In the genomic region with DNA sequence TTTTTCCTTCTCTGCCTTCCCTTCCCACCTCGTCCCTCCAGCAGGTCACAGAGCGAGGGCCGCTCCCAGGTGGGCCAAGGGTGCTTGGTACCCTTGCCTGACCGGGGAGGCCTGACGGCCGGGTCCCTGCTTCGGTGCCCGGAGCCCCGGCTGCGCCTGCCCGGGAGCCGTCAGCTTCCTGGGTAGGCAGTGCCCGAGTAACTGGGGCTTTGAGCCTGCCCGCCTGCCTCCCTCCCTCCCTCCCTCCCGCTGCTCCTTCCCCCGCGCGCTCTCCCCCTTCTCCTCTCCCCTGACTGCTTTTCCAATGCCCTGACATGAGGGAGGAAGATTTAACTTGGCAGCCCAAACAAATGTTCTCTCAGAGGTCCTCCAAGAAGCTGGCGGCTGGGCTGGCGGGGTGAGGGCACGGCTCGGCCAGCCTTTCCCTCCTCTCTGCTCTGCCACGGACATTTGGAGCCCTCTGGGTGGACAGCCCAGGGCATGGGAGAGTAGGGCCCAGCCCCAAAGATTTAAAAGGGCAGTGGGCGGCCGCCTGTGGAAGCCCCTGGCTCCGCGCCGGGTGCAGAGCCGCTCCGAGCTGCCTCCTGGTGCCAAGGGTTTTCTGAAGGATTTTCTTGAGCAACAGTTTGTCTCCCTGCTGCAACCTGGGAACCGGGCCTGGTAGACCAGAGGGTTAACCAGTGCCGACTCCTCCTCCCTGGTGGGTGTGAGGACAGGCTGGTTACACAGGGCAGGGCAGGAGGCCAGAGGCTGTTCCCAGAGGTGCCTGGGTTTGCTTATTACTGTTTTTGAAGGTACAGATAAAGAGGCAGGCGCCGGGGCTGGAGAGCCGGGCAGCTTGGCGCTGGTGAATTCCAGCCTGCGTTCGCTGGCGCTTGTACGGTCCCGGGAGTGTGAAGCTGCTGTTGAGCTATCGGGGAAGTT, we compare ENCODE assay signal across 8 cellular contexts. TPM values are rescaled to one million over a fixed set of nuclear protein-coding genes. Genes with fewer than 3 reads are reported as not detected.
A peak's percentile ranks its signal among the peaks of the same experiment; 100 is the strongest.
DNase-seq lines count a peak whose midpoint lies in the region; ATAC-seq and TF ChIP-seq lines count a peak whose summit lies in the region.

No MANE protein-coding gene starts in this region.

- H2BK12ac ChIP-seq in mesenchymal stem cell (ENCODE audit: low read length in 2 of 2), result peak overlapping the region; percentile 57 to 99

- H3K18ac ChIP-seq in mesenchymal stem cell (ENCODE audit: low read depth in 1 of 2, low read length in 2 of 2), result peak overlapping the region; percentile 98 to 99

- H2BK5ac ChIP-seq in mesenchymal stem cell (ENCODE audit: low read depth, low read length, poor library complexity, severe bottlenecking), result peak overlapping the region; percentile 95

- peaks cover 63% of the 10 kb centered on the region for H4K20me1 ChIP-seq in Loucy (ENCODE audit: insufficient read depth, low read length, poor library complexity, severe bottlenecking)

- peaks cover 70% of the 10 kb centered on the region for H3K79me2 ChIP-seq in Loucy (ENCODE audit: insufficient read depth, low read length)

- H2BK120ac ChIP-seq in mesenchymal stem cell (ENCODE audit: low read depth, low read length), result peak overlapping the region; percentile 99

- TF ChIP-seq CTCF in Loucy (conservative IDR thresholded peaks at IDR 0.05; ENCODE audit: low read length) (no peak), WERI-Rb-1 (IDR thresholded peaks at IDR 0.05; ENCODE audit: low read depth, low read length) (no peak)

- no peak for ATAC-seq in HG03469 (IDR thresholded peaks at IDR 0.05; ENCODE audit: unreplicated experiment)
- ATAC-seq in HG02884 (IDR thresholded peaks at IDR 0.05; ENCODE audit: unreplicated experiment), result no peak

- H4K8ac ChIP-seq in mesenchymal stem cell (ENCODE audit: low read length), result peak overlapping the region; percentile 24

- H3F3A ChIP-seq in Loucy (ENCODE audit: low read depth), result no peaks in the 10 kb centered on the region

- H2AFZ ChIP-seq in Loucy (ENCODE audit: low read length) (no peak overlapping the region), mesenchymal stem cell (ENCODE audit: low read depth, low read length) (no peak overlapping the region)

- H3K4ac ChIP-seq in mesenchymal stem cell (ENCODE audit: low read depth in 1 of 2, low read length in 2 of 2), result peak overlapping the region; percentile 29 to 86

- no peaks in the 10 kb centered on the region for H3K9me2 ChIP-seq in Loucy (replicated peaks; ENCODE audit: low read depth, low read length)

- H3K4me2 ChIP-seq in Loucy (ENCODE audit: low read depth, low read length, poor library complexity, severe bottlenecking) (peak overlapping the region; percentile 88), mesenchymal stem cell (ENCODE audit: low read length, poor library complexity, severe bottlenecking) (peak overlapping the region; percentile 84)

- no peaks in the 10 kb centered on the region for H3K36me3 ChIP-seq in Loucy (ENCODE audit: insufficient read depth, low read length)
- H3K36me3 ChIP-seq in WERI-Rb-1, result no peaks in the 10 kb centered on the region
- H3K36me3 ChIP-seq in mesenchymal stem cell (ENCODE audit: control insufficient read depth in 1 of 2, insufficient read depth in 2 of 2, low read depth in 1 of 2, low read length in 2 of 2), result peaks cover 10 to 17% of the 10 kb centered on the region in 2 experiments

- H3K9me3 ChIP-seq in Loucy (ENCODE audit: insufficient read depth, low read depth, low read length) (no peaks in the 10 kb centered on the region), WERI-Rb-1 (ENCODE audit: severe bottlenecking) (no peaks in the 10 kb centered on the region), mesenchymal stem cell (ENCODE audit: control insufficient read depth, low read length) (no peaks in the 10 kb centered on the region)

- peak overlapping the region; percentile 99 for H4K91ac ChIP-seq in mesenchymal stem cell (ENCODE audit: low read length)

- WGBS in mesenchymal stem cell, result under 1% methylated on average over 42 of the region's 42 CpGs

- H2BK15ac ChIP-seq in mesenchymal stem cell (ENCODE audit: low read depth, poor library complexity, severe bottlenecking), result peak overlapping the region; percentile 91

- DNase-seq in Daoy (ENCODE audit: low read depth) (peak; percentile 80), WERI-Rb-1 (peak; percentile 53), epidermal melanocyte (ENCODE audit: insufficient read length, low spot score) (peak; percentile 67), mesenchymal stem cell (peak; percentile 88), stromal cell of bone marrow (ENCODE audit: low read depth) (peak; percentile 88)

- peaks cover 8% of the 10 kb centered on the region for H3K79me1 ChIP-seq in mesenchymal stem cell (replicated peaks; ENCODE audit: low read length, poor library complexity, severe bottlenecking)

- peak overlapping the region in 1 of 2 experiments; percentile 100 for H3K14ac ChIP-seq in mesenchymal stem cell (ENCODE audit: low read length in 2 of 2)

- H3K4me1 ChIP-seq in Loucy (ENCODE audit: insufficient read depth, low read length, poor library complexity, severe bottlenecking), result peaks cover 49% of the 10 kb centered on the region
- peaks cover 55% of the 10 kb centered on the region for H3K4me1 ChIP-seq in mesenchymal stem cell (ENCODE audit: control insufficient read depth, insufficient read depth, low read depth, low read length)

- peak overlapping the region; percentile 70 for H2AK5ac ChIP-seq in mesenchymal stem cell (ENCODE audit: low read length, severe bottlenecking)

- H3K9ac ChIP-seq in Loucy (ENCODE audit: low read depth, low read length, poor library complexity, severe bottlenecking), result peak overlapping the region; percentile 98
- peak overlapping the region; percentile 93 for H3K9ac ChIP-seq in mesenchymal stem cell (ENCODE audit: low read length)

- H3K27me3 ChIP-seq in Loucy (ENCODE audit: insufficient read depth, low read length, poor library complexity, severe bottlenecking) (no peaks in the 10 kb centered on the region), WERI-Rb-1 (ENCODE audit: insufficient read depth, low read depth, severe bottlenecking) (no peaks in the 10 kb centered on the region), mesenchymal stem cell (ENCODE audit: control insufficient read depth in 1 of 2, insufficient read depth in 1 of 2, low read length in 2 of 2) (no peaks in the 10 kb centered on the region)

- peak overlapping the region; percentile 8 to 97 for H3K23ac ChIP-seq in mesenchymal stem cell (ENCODE audit: low read length in 2 of 2)

- H3K4me3 ChIP-seq in Loucy (ENCODE audit: low read length, poor library complexity, severe bottlenecking), result peak overlapping the region; percentile 88
- H3K4me3 ChIP-seq in WERI-Rb-1 (ENCODE audit: low read depth, low read length), result peak overlapping the region; percentile 61
- peak overlapping the region; percentile 88 to 97 for H3K4me3 ChIP-seq in mesenchymal stem cell (ENCODE audit: insufficient read depth in 1 of 2, low read depth in 1 of 2, low read length in 2 of 2)

- no peak overlapping the region for H3K27ac ChIP-seq in WERI-Rb-1
- peak overlapping the region; percentile 90 for H3K27ac ChIP-seq in mesenchymal stem cell (ENCODE audit: low read length, poor library complexity, severe bottlenecking)

RNA-seq across cellular contexts. Expression of a gene that starts 2.1 kb away (rescaled TPM):
- total RNA-seq in Daoy (2014; rRNA removed; shearing (Covaris generic)), result 13.9 TPM in 2 replicates
- 36.4 TPM for polyA plus RNA-seq in mesenchymal stem cell (2013, experiment 1 of 2)
- 35.8 TPM for polyA plus RNA-seq in mesenchymal stem cell (2013, experiment 2 of 2)
